Comparison of ENCODE assay signal across 18 cellular contexts in genomic region chr1:241219449-241219848, GRCh38.
"Had no signal": no experiment of that assay in that cellular context is flagged by ENCODE, and none has a peak within 500 bp of the region (broad histone marks: within the 10 kb centered on the region; RNA-seq: fewer than 3 reads in every experiment).

No MANE protein-coding gene starts in this region.

- H3K27me3 Mint-ChIP-seq: activated CD4-positive, alpha-beta T cell treated with anti-CD3 and anti-CD28 coated beads, Interleukin-2, amount 10 ng/mL, durations not matched to agents 7 days and 5 days; activated T-cell treated with anti-CD3 and anti-CD28 coated beads, Interleukin-2, amount 50 U/mL, for 24 hours had no signal

- DNase-seq: activated CD4-positive, alpha-beta T cell treated with anti-CD3 and anti-CD28 coated beads, Interleukin-2, amount 10 ng/mL, durations not matched to agents 7 days and 5 days; activated CD8-positive, alpha-beta T cell treated with anti-CD3 and anti-CD28 coated beads, Interleukin-2, amount 10 ng/mL, durations not matched to agents 7 days and 5 days; activated naive CD4-positive, alpha-beta T cell treated with anti-CD3 and anti-CD28 coated beads for 36 hours; activated T-cell treated with anti-CD3 and anti-CD28 coated beads, Interleukin-2, amount 50 U/mL, for 24 hours; body of pancreas; erythroblast; gastrocnemius medialis; head of caudate nucleus; kidney; left ventricle myocardium inferior; mammary epithelial cell; stimulated activated naive CD8-positive, alpha-beta T cell treated with anti-CD3 and anti-CD28 coated beads, Interleukin-15, Interleukin-2, amounts not matched to agents 100 U/mL and 50 U/mL, for 24 hours; substantia nigra; T-helper 9 cell; uterus had no signal

- H3K27me3 ChIP-seq: body of pancreas, gastrocnemius medialis, tibial nerve, uterus had no signal

- H3K9me3 ChIP-seq: body of pancreas, gastrocnemius medialis, uterus had no signal

- H3K4me3 Mint-ChIP-seq: activated CD4-positive, alpha-beta T cell treated with anti-CD3 and anti-CD28 coated beads, Interleukin-2, amount 10 ng/mL, durations not matched to agents 7 days and 5 days; activated CD8-positive, alpha-beta T cell treated with anti-CD3 and anti-CD28 coated beads, Interleukin-2, amount 10 ng/mL, durations not matched to agents 7 days and 5 days; activated naive CD4-positive, alpha-beta T cell treated with anti-CD3 and anti-CD28 coated beads for 36 hours; activated T-cell treated with anti-CD3 and anti-CD28 coated beads, Interleukin-2, amount 50 U/mL, for 24 hours; neural crest cell had no signal

- H3K4me1 Mint-ChIP-seq: activated CD4-positive, alpha-beta T cell treated with anti-CD3 and anti-CD28 coated beads, Interleukin-2, amount 10 ng/mL, durations not matched to agents 7 days and 5 days; neural crest cell had no signal

- H3K27ac Mint-ChIP-seq: activated CD4-positive, alpha-beta T cell treated with anti-CD3 and anti-CD28 coated beads, Interleukin-2, amount 10 ng/mL, durations not matched to agents 7 days and 5 days; activated CD8-positive, alpha-beta T cell treated with anti-CD3 and anti-CD28 coated beads, Interleukin-2, amount 10 ng/mL, durations not matched to agents 7 days and 5 days; activated naive CD4-positive, alpha-beta T cell treated with anti-CD3 and anti-CD28 coated beads for 36 hours; activated T-cell treated with anti-CD3 and anti-CD28 coated beads, Interleukin-2, amount 50 U/mL, for 24 hours had no signal

- H3K27ac ChIP-seq: body of pancreas, gastrocnemius medialis, left ventricle myocardium inferior, tibial nerve, uterus had no signal

- H3K36me3 ChIP-seq: gastrocnemius medialis, left ventricle myocardium inferior, tibial nerve, uterus had no signal

- ATAC-seq: activated CD4-positive, CD25-positive, alpha-beta regulatory T cell treated with anti-CD3 and anti-CD28 coated beads, Interleukin-2, amount 50 U/mL, for 24 hours; activated CD8-positive, alpha-beta T cell treated with anti-CD3 and anti-CD28 coated beads, Interleukin-2, amount 10 ng/mL, durations not matched to agents 7 days and 5 days; body of pancreas; gastrocnemius medialis; stimulated activated naive CD8-positive, alpha-beta T cell treated with anti-CD3 and anti-CD28 coated beads, Interleukin-15, Interleukin-2, amounts not matched to agents 100 U/mL and 50 U/mL, for 24 hours had no signal

- H3K9me3 Mint-ChIP-seq: neural crest cell had no signal

- H3K4me3 ChIP-seq: body of pancreas, gastrocnemius medialis, left ventricle myocardium inferior, tibial nerve, uterus had no signal

- H3K4me1 ChIP-seq: body of pancreas, gastrocnemius medialis, left ventricle myocardium inferior, tibial nerve, uterus had no signal
